Comparison of ENCODE assay signal across 9 cellular contexts in genomic region chr19:2288743-2289713, GRCh38. TPM values are rescaled to one million over a fixed set of nuclear protein-coding genes. Genes with fewer than 3 reads are reported as not detected.
DNase-seq lines count a peak whose midpoint lies in the region; ATAC-seq and TF ChIP-seq lines count a peak whose summit lies in the region.
"Had no signal": no experiment of that assay in that cellular context is flagged by ENCODE, and none has a peak within 500 bp of the region (broad histone marks: within the 10 kb centered on the region; RNA-seq: fewer than 3 reads in every experiment).

No MANE protein-coding gene starts in this region.

- TF ChIP-seq CTCF in right atrium auricular region (IDR thresholded peaks at IDR 0.05) (no peak), transverse colon (IDR thresholded peaks at IDR 0.05) (no peak)

- H3K9me3 Mint-ChIP-seq in activated CD4-positive, alpha-beta memory T cell treated with anti-CD3 and anti-CD28 coated beads, Interleukin-2, amount 10 ng/mL, durations not matched to agents 7 days and 5 days, result no peaks in the 10 kb centered on the region

- H3K4me3 ChIP-seq in right atrium auricular region (peak overlapping the region in 1 of 2 donors; percentile 44), transverse colon (peak overlapping the region in 1 of 4 donors; percentile 46), GM23248 (no peak overlapping the region)

- no peak overlapping the region for H3K9ac ChIP-seq in GM23248

- TF ChIP-seq EP300 in transverse colon (IDR thresholded peaks at IDR 0.05; ENCODE audit: low read depth), result no peak

- WGBS in transverse colon (ENCODE audit: low coverage in 1 of 2), 2 donors, result 42% methylated on average over 26 of the region's 31 CpGs; no CpG with 5 or more reads in 1 of the 2 donors
- 53 to 61% methylated on average over 19 to 30 of the region's 31 CpGs for WGBS in GM23248 (ENCODE audit: low coverage in 1 of 2, low lambda C conversion rate in 2 of 2, missing lambda C conversion rate in 2 of 2), 2 experiments

- H3K4me3 Mint-ChIP-seq in activated CD4-positive, alpha-beta memory T cell treated with anti-CD3 and anti-CD28 coated beads, Interleukin-2, amount 10 ng/mL, durations not matched to agents 7 days and 5 days, result peak overlapping the region; percentile 83

- no peaks in the 10 kb centered on the region for H4K20me1 ChIP-seq in GM23248 (ENCODE audit: insufficient read depth)

- ATAC-seq in Right ventricle myocardium inferior, result peak; percentile 14

- no peak overlapping the region for H2AFZ ChIP-seq in GM23248

- H3K27ac Mint-ChIP-seq in activated CD4-positive, alpha-beta memory T cell treated with anti-CD3 and anti-CD28 coated beads, Interleukin-2, amount 10 ng/mL, durations not matched to agents 7 days and 5 days, result peak overlapping the region; percentile 94

- no peak overlapping the region for H3K4me2 ChIP-seq in GM23248 (ENCODE audit: unreplicated experiment)

- H3K36me3 Mint-ChIP-seq in activated CD4-positive, alpha-beta memory T cell treated with anti-CD3 and anti-CD28 coated beads, Interleukin-2, amount 10 ng/mL, durations not matched to agents 7 days and 5 days (ENCODE audit: low read depth), result peaks cover 14% of the 10 kb centered on the region

- DNase-seq in Right ventricle myocardium inferior (ENCODE audit: missing footprints) (peak; percentile 53), right atrium auricular region (ENCODE audit: low spot score) (no peak), transverse colon (no peak), GM23248 (no peak), inferior parietal cortex (ENCODE audit: extremely low spot score) (no peak), NCI-H1694 treated with DMSO at 0.1 percent for 48 hours (lab: John Stamatoyannopoulos, UW) (no peak)
- peak; percentile 27 for DNase-seq in activated CD4-positive, alpha-beta memory T cell treated with anti-CD3 and anti-CD28 coated beads, Interleukin-2, amount 10 ng/mL, durations not matched to agents 7 days and 5 days
- DNase-seq: NCI-H510A treated with DMSO at 0.1 percent for 48 hours had no signal

- POLR2A ChIA-PET in activated CD4-positive, alpha-beta memory T cell treated with anti-CD3 and anti-CD28 coated beads, Interleukin-2, amount 10 ng/mL, durations not matched to agents 7 days and 5 days (lab: Charles Lee), result interaction anchor here (0.6 to 3.0 kb wide), 15 partner anchors 10 to 333 kb away, joined by 3 to 17 read pairs (median 4); partner anchors contain the start of genes LSM7, PLEKHJ1, SPPL2B and TIMM13

- no peaks in the 10 kb centered on the region for H3K9me2 ChIP-seq in GM23248 (ENCODE audit: insufficient read depth)

- no peaks in the 10 kb centered on the region for H3K36me3 ChIP-seq in right atrium auricular region
- H3K36me3 ChIP-seq in transverse colon, result no peaks in the 10 kb centered on the region
- no peaks in the 10 kb centered on the region for H3K36me3 ChIP-seq in GM23248 (ENCODE audit: low read depth)

- H3K27me3 ChIP-seq in right atrium auricular region (peaks cover 10 to 28% of the 10 kb centered on the region in 2 donors), layer of hippocampus (ENCODE audit: control insufficient read depth, insufficient read depth, low read length) (peaks cover 13% of the 10 kb centered on the region), transverse colon (peaks cover 71% of the 10 kb centered on the region), GM23248 (replicated peaks; ENCODE audit: insufficient read depth) (peaks cover 30% of the 10 kb centered on the region)

- TF ChIP-seq POLR2A in transverse colon (IDR thresholded peaks at IDR 0.05), result no peak

- in situ Hi-C loops in transverse colon (cut with MboI; ENCODE audit: low pct_ligation_motif_present in 1 of 4, low pct_unique_long_range_greater_than_20kb in 1 of 4, low sequenced_read_pairs in 3 of 4) (loop anchor here in 2 of 4 donors (25.0 kb wide), 1 partner anchor 98 kb away; no protein-coding TSS in a partner anchor), GM23248 (cut with MboI) (loop anchor here (10.0 kb wide), 1 partner anchor 96 kb away; no protein-coding TSS in a partner anchor)

- H3K27ac ChIP-seq in right atrium auricular region, result peak overlapping the region in 1 of 2 donors; percentile 26
- H3K27ac ChIP-seq in layer of hippocampus (ENCODE audit: low read depth, low read length), result peak overlapping the region; percentile 77
- H3K27ac ChIP-seq in transverse colon, result peak overlapping the region; percentile 18 to 65 (median 55)
- H3K27ac ChIP-seq in GM23248, result no peak overlapping the region

- CTCF ChIA-PET in activated CD4-positive, alpha-beta memory T cell treated with anti-CD3 and anti-CD28 coated beads, Interleukin-2, amount 10 ng/mL, durations not matched to agents 7 days and 5 days (lab: Charles Lee), result interaction anchor here (0.7 to 1.4 kb wide), 6 partner anchors 12 to 138 kb away, joined by 3 to 8 read pairs (median 4); partner anchors contain the start of gene TIMM13

- peaks cover 0 to 26% of the 10 kb centered on the region in 2 donors for H3K4me1 ChIP-seq in right atrium auricular region
- peaks cover 3 to 28% (median 21%) of the 10 kb centered on the region in 4 donors for H3K4me1 ChIP-seq in transverse colon
- H3K4me1 ChIP-seq in GM23248 (ENCODE audit: insufficient read depth), result 0 out of 2 replicates have a peak, but pooled peaks cover under 1% of the 10 kb centered on the region

- H3K4me1 Mint-ChIP-seq in activated CD4-positive, alpha-beta memory T cell treated with anti-CD3 and anti-CD28 coated beads, Interleukin-2, amount 10 ng/mL, durations not matched to agents 7 days and 5 days, result peaks cover 31% of the 10 kb centered on the region

- intact Hi-C loops in Right ventricle myocardium inferior (cut with DNase I) (no loop called here), transverse colon (cut with DNase I; ENCODE audit: low total_unique reads) (loop anchor here (10.0 kb wide), 1 partner anchor 1896 kb away; the partner anchor contains the start of genes ANKRD24 and SIRT6)

- peaks cover 4% of the 10 kb centered on the region for H3F3A ChIP-seq in GM23248 (ENCODE audit: insufficient read depth)

- peaks cover 4% of the 10 kb centered on the region for H3K27me3 Mint-ChIP-seq in activated CD4-positive, alpha-beta memory T cell treated with anti-CD3 and anti-CD28 coated beads, Interleukin-2, amount 10 ng/mL, durations not matched to agents 7 days and 5 days

- H3K79me2 ChIP-seq in GM23248 (ENCODE audit: insufficient read depth), result no peaks in the 10 kb centered on the region

- H3K9me3 ChIP-seq in right atrium auricular region (no peaks in the 10 kb centered on the region), transverse colon (no peaks in the 10 kb centered on the region), GM23248 (ENCODE audit: low read depth) (no peaks in the 10 kb centered on the region)

RNA-seq across cellular contexts. Expression of gene PEAK3, which starts 7.1 kb away (rescaled TPM):
- total RNA-seq in Right ventricle myocardium inferior (0.68 TPM), right atrium auricular region (1 to 10 TPM; 1.5 to 1.9 TPM), transverse colon (1 to 10 TPM in 2 of 4 donors, under 1 TPM in 1, not detected in 1; 0.27 to 1.1 (median 1.1) TPM)
- total RNA-seq in activated CD4-positive, alpha-beta memory T cell treated with anti-CD3 and anti-CD28 coated beads, Interleukin-2, amount 10 ng/mL, durations not matched to agents 7 days and 5 days, result under 1 TPM; 0.70 to 0.88 TPM
- total RNA-seq in GM23248 (2014; rRNA removed; shearing (Covaris generic)), result not detected in 2 replicates
- 0.19 TPM in 1 of 2 replicates, not detected in the other for polyA plus RNA-seq in GM23248 (2016; fragmentation: Nextera tagmentation; extraction: Ambion mirVana)

RNA-seq across cellular contexts. Expression of gene LINGO3, which starts 18.9 kb away (rescaled TPM):
- total RNA-seq in Right ventricle myocardium inferior (not detected), right atrium auricular region (not detected), transverse colon (1 to 10 TPM in 1 of 4 donors, under 1 TPM in 2, not detected in 1; 0.27 to 1.5 (median 0.64) TPM)
- under 1 TPM; 0.40 to 0.63 TPM for total RNA-seq in activated CD4-positive, alpha-beta memory T cell treated with anti-CD3 and anti-CD28 coated beads, Interleukin-2, amount 10 ng/mL, durations not matched to agents 7 days and 5 days
- total RNA-seq in GM23248 (2014; rRNA removed; shearing (Covaris generic)), result not detected in 2 replicates
- polyA plus RNA-seq in GM23248 (2016; fragmentation: Nextera tagmentation; extraction: Ambion mirVana), result not detected in 2 replicates

RNA-seq across cellular contexts. Expression of gene JSRP1, which starts 32.8 kb away (rescaled TPM):
- total RNA-seq in Right ventricle myocardium inferior, result not detected
- total RNA-seq in right atrium auricular region, result under 1 TPM in 1 of 2 donors, not detected in 1; 0.39 TPM
- total RNA-seq in activated CD4-positive, alpha-beta memory T cell treated with anti-CD3 and anti-CD28 coated beads, Interleukin-2, amount 10 ng/mL, durations not matched to agents 7 days and 5 days, result 1 to 10 TPM in 1 of 2 experiments, under 1 TPM in 1; 0.73 to 1.3 TPM
- 1 to 10 TPM in 1 of 4 donors, not detected in 3; 5.6 TPM for total RNA-seq in transverse colon
- total RNA-seq in GM23248 (2014; rRNA removed; shearing (Covaris generic)), result not detected in 2 replicates
- polyA plus RNA-seq in GM23248 (2016; fragmentation: Nextera tagmentation; extraction: Ambion mirVana), result 0.41 TPM in 1 of 2 replicates, not detected in the other

RNA-seq across cellular contexts. Expression of gene LSM7, which starts 39.4 kb away (rescaled TPM):
- total RNA-seq in Right ventricle myocardium inferior, result 46.7 TPM
- 100 to 1,000 TPM in 1 of 2 donors, 10 to 100 TPM in 1; 38.6 to 104 TPM for total RNA-seq in right atrium auricular region
- total RNA-seq in activated CD4-positive, alpha-beta memory T cell treated with anti-CD3 and anti-CD28 coated beads, Interleukin-2, amount 10 ng/mL, durations not matched to agents 7 days and 5 days, result 100 to 1,000 TPM; 110 to 115 TPM
- 100 to 1,000 TPM in 3 of 4 donors, 10 to 100 TPM in 1; 62.9 to 151 (median 132) TPM for total RNA-seq in transverse colon
- total RNA-seq in GM23248 (2014; rRNA removed; shearing (Covaris generic)), result 87.0 and 118 TPM in 2 replicates
- 91.4 and 102 TPM in 2 replicates for polyA plus RNA-seq in GM23248 (2016; fragmentation: Nextera tagmentation; extraction: Ambion mirVana)

RNA-seq across cellular contexts. Expression of gene SPPL2B, which starts 39.5 kb away (rescaled TPM):
- total RNA-seq in Right ventricle myocardium inferior, result 24.9 TPM
- 10 to 100 TPM; 16.7 to 19.8 TPM for total RNA-seq in right atrium auricular region
- total RNA-seq in activated CD4-positive, alpha-beta memory T cell treated with anti-CD3 and anti-CD28 coated beads, Interleukin-2, amount 10 ng/mL, durations not matched to agents 7 days and 5 days, result 10 to 100 TPM; 58.9 to 68.2 TPM
- total RNA-seq in transverse colon, result 100 to 1,000 TPM; 149 to 367 (median 242) TPM
- 43.0 and 61.0 TPM in 2 replicates for total RNA-seq in GM23248 (2014; rRNA removed; shearing (Covaris generic))
- polyA plus RNA-seq in GM23248 (2016; fragmentation: Nextera tagmentation; extraction: Ambion mirVana), result 38.6 and 38.9 TPM in 2 replicates

Comparison
In these comparisons a context has a peak if more than half of its experiments do, and no peak if none do; other contexts are left out.
1. DNase-seq: peak in Right ventricle myocardium inferior (single experiment) and activated CD4-positive, alpha-beta memory T cell treated with anti-CD3 and anti-CD28 coated beads, Interleukin-2, amount 10 ng/mL, durations not matched to agents 7 days and 5 days (single experiment); none in right atrium auricular region (single experiment), transverse colon (single experiment), GM23248 (single experiment), inferior parietal cortex (single experiment) and NCI-H1694 treated with DMSO at 0.1 percent for 48 hours (single experiment).